ENCODE assay signal across 1 cellular context in the genomic region with DNA sequence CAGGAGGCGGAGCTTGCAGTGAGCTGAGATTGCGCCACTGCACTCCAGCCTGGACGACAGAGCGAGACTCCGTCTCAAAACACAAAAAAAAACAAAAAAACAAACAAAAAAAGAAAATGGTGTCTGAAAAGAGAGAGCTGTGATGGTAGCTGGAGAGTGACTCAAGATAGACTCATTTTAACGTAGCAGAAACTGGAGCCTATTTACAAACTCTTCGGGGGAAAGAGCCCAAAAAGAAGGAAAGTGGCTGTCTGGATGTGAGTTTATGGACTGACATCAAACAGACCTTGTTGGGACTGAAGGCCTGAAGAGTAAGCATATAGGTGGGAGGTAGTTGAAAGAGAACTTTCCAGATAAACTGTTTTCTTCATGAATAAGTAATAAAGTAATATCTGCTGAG.
TF ChIP-seq lines count a peak whose summit lies in the region.

No MANE protein-coding gene starts in this region.

TF ChIP-seq in endothelial cell of umbilical vein, 7 proteins besides CTCF, POLR2A, EP300 and RAD21:
- TF ChIP-seq FOS (IDR thresholded peaks at IDR 0.05; ENCODE audit: borderline replicate concordance, insufficient read depth, low read length) (peak; percentile 20), MYC (IDR thresholded peaks at IDR 0.05; ENCODE audit: low read depth, low read length) (no peak)
